In the genomic region with DNA sequence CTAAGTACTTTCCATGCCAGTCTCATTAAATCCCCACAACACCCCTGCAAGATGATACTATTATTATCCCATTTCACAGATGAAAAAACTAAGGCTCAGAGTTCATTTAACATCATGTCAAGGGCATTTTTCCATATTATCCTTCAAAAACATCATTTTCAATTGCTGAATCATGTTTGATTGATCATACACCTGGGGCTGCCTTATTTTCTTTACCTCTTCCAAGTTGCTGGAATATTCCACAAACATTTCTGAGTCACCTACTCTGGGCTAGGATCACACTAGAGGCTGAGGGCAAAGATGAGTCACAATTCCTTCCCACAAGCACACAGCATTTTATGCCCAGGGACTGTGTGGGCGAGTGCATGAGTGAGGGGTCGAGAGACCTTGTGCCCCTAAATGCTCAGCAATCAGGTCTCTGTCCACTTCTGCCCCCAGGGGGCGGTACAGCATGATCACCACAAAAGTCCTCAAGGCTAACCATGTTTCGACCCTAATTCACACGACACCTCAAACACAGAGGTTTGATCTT, we compare ENCODE assay signal across 8 cellular contexts. TPM values are rescaled to one million over a fixed set of nuclear protein-coding genes. Genes with fewer than 3 reads are reported as not detected.
A peak's percentile ranks its signal among the peaks of the same experiment; 100 is the strongest.
DNase-seq lines count a peak whose midpoint lies in the region; ATAC-seq and TF ChIP-seq lines count a peak whose summit lies in the region.

No MANE protein-coding gene starts in this region.

- TF ChIP-seq CTCF in MCF 10A (IDR thresholded peaks at IDR 0.05; ENCODE audit: unreplicated experiment) (peak; percentile 16), breast epithelium (IDR thresholded peaks at IDR 0.05) (no peak), RWPE1 (conservative IDR thresholded peaks at IDR 0.05; ENCODE audit: low read depth) (no peak), adrenal gland (IDR thresholded peaks at IDR 0.05) (peak in 5 of 6 experiments; percentile 15 to 46 (median 33)), right lobe of liver (IDR thresholded peaks at IDR 0.05) (peak; percentile 9 to 28 (median 21))

- no peak overlapping the region for H3K4me3 Mint-ChIP-seq in MCF 10A (ENCODE audit: unreplicated experiment)

- H3K27ac ChIP-seq in breast epithelium (no peak overlapping the region), RWPE1 (no peak overlapping the region), adrenal gland (peak overlapping the region in 3 of 5 donors; percentile 10 to 61 (median 38)), right lobe of liver (no peak overlapping the region)

- no peak overlapping the region for H3K4me3 ChIP-seq in breast epithelium
- H3K4me3 ChIP-seq in adrenal gland: no peak overlapping the region
- H3K4me3 ChIP-seq in right lobe of liver: no peak overlapping the region

- intact Hi-C loops in MCF 10A (cut with micrococcal nuclease) (no loop called here), breast epithelium (cut with DNase I; ENCODE audit: low total_unique reads) (no loop called here), adrenal gland (cut with DNase I) (loop anchor here in 1 of 2 donors (10.0 kb wide), 1 partner anchor 97 kb away; a partner anchor contains a TSS), right lobe of liver (cut with DNase I) (loop anchor here (5.0 kb wide), 2 partner anchors 35 to 45 kb away; no protein-coding TSS in a partner anchor)

- CTCF ChIA-PET in MCF 10A (lab: Yijun Ruan, JAX) (interaction anchor here (0.6 to 1.4 kb wide), 5 partner anchors 9 to 696 kb away, joined by 3 to 6 read pairs (median 3); no protein-coding TSS in a partner anchor), RWPE1 (lab: Yijun Ruan, JAX) (interaction anchor here (0.6 kb wide), 1 partner anchor 816 kb away, joined by 5 read pairs; no protein-coding TSS in a partner anchor)

- H3K9me3 ChIP-seq in breast epithelium (no peaks in the 10 kb centered on the region), adrenal gland (replicated peaks in 1 of 3) (no peaks in the 10 kb centered on the region), right lobe of liver (no peaks in the 10 kb centered on the region)

- H3K27ac Mint-ChIP-seq in MCF 10A (ENCODE audit: low read depth, unreplicated experiment): no peak overlapping the region

- POLR2A ChIA-PET in MCF 10A (lab: Yijun Ruan, JAX) (no interaction called here), RWPE1 (lab: Yijun Ruan, JAX; ENCODE audit: low non-redundant PET) (interaction anchor here (0.6 kb wide), 1 partner anchor 47 kb away, joined by 3 read pairs; no protein-coding TSS in a partner anchor)

- no peaks in the 10 kb centered on the region for H3K27me3 Mint-ChIP-seq in MCF 10A (ENCODE audit: insufficient read depth, unreplicated experiment)

- no peaks in the 10 kb centered on the region for H3K4me1 ChIP-seq in breast epithelium
- peaks cover 0 to 22% of the 10 kb centered on the region in 2 donors for H3K4me1 ChIP-seq in adrenal gland (replicated peaks in 1 of 2)
- no peaks in the 10 kb centered on the region for H3K4me1 ChIP-seq in right lobe of liver

- peak in 2 of 4 donors; percentile 25 to 68 for ATAC-seq in right lobe of liver

- no peak for TF ChIP-seq POLR2A in breast epithelium (IDR thresholded peaks at IDR 0.05)
- TF ChIP-seq POLR2A in adrenal gland (IDR thresholded peaks at IDR 0.05): peak in 1 of 2 donors; percentile 41
- TF ChIP-seq POLR2A in right lobe of liver (IDR thresholded peaks at IDR 0.05): no peak

- no peaks in the 10 kb centered on the region for H3K9me3 Mint-ChIP-seq in MCF 10A (ENCODE audit: unreplicated experiment)

- H3K4me1 Mint-ChIP-seq in MCF 10A (ENCODE audit: insufficient read depth, unreplicated experiment): peaks cover 6% of the 10 kb centered on the region

- no peaks in the 10 kb centered on the region for H3K36me3 Mint-ChIP-seq in MCF 10A (ENCODE audit: insufficient read depth, unreplicated experiment)

- 33 to 40% (median 36%) methylated on average over 5 of the region's 5 CpGs for WGBS in adrenal gland, 4 donors
- 28% methylated on average over 4 of the region's 5 CpGs for WGBS in right lobe of liver (ENCODE audit: insufficient coverage, low coverage, low lambda C conversion rate, missing lambda C conversion rate)

- no peaks in the 10 kb centered on the region for H3K27me3 ChIP-seq in breast epithelium
- no peaks in the 10 kb centered on the region for H3K27me3 ChIP-seq in adrenal gland
- no peaks in the 10 kb centered on the region for H3K27me3 ChIP-seq in right lobe of liver

- H3K36me3 ChIP-seq in breast epithelium: no peaks in the 10 kb centered on the region
- no peaks in the 10 kb centered on the region for H3K36me3 ChIP-seq in adrenal gland (replicated peaks in 1 of 2)
- H3K36me3 ChIP-seq in right lobe of liver: no peaks in the 10 kb centered on the region

- BruUV-seq in MCF 10A (replicated peaks; lab: Mats Ljungman, UMichigan): no TSS peak

- peak; percentile 84 for DNase-seq in MCF 10A (ENCODE audit: unreplicated experiment)
- no peak for DNase-seq in breast epithelium (ENCODE audit: low spot score in 2 of 2)
- peak; percentile 83 for DNase-seq in RWPE1 (ENCODE audit: low spot score)
- peak in 6 of 7 donors; percentile 63 to 82 (median 71) for DNase-seq in adrenal gland
- no peak for DNase-seq in right lobe of liver
- DNase-seq in NCI-H2227 (lab: John Stamatoyannopoulos, UW; ENCODE audit: unreplicated experiment): no peak
- no peak for DNase-seq in NCI-H1048 (lab: John Stamatoyannopoulos, UW)
- DNase-seq in OCI-M2 (lab: John Stamatoyannopoulos, UW; ENCODE audit: unreplicated experiment): no peak

RNA-seq across cellular contexts. Expression of a gene that starts 14.1 kb away (rescaled TPM):
- total RNA-seq in MCF 10A (2022): not detected in 2 replicates
- total RNA-seq in breast epithelium: 10 to 100 TPM; 12.1 to 21.0 (median 12.5) TPM
- 10 to 100 TPM in 3 of 8 donors, 1 to 10 TPM in 5; 3.8 to 14.8 (median 7.1) TPM for total RNA-seq in adrenal gland
- polyA plus RNA-seq in adrenal gland: 10 to 100 TPM in 1 of 3 donors, 1 to 10 TPM in 2; 3.1 to 12.4 (median 5.6) TPM
- under 1 TPM in 4 of 6 experiments, not detected in 2; 0.09 to 0.38 (median 0.22) TPM for total RNA-seq in right lobe of liver

RNA-seq across cellular contexts. Expression of a gene that starts 21.7 kb away (rescaled TPM):
- total RNA-seq in MCF 10A (2022): 0.86 and 1.2 TPM in 2 replicates
- total RNA-seq in breast epithelium: 10 to 100 TPM in 1 of 3 donors, 1 to 10 TPM in 2; 5.2 to 16.6 (median 6.7) TPM
- 10 to 100 TPM in 7 of 8 donors, 1 to 10 TPM in 1; 9.4 to 46.1 (median 16.0) TPM for total RNA-seq in adrenal gland
- 1 to 10 TPM; 3.3 to 4.8 (median 3.8) TPM for polyA plus RNA-seq in adrenal gland
- 1 to 10 TPM; 1.5 to 6.0 (median 3.1) TPM for total RNA-seq in right lobe of liver

RNA-seq across cellular contexts. Expression of a gene that starts 49.6 kb away (rescaled TPM):
- 115 and 125 TPM in 2 replicates for total RNA-seq in MCF 10A (2022)
- 100 to 1,000 TPM; 220 to 328 (median 227) TPM for total RNA-seq in breast epithelium
- total RNA-seq in adrenal gland: 1,000 to 10,000 TPM in 1 of 8 donors, 100 to 1,000 TPM in 7; 312 to 1,219 (median 431) TPM
- 100 to 1,000 TPM; 209 to 431 (median 272) TPM for polyA plus RNA-seq in adrenal gland
- total RNA-seq in right lobe of liver: 10 to 100 TPM; 36.7 to 81.8 (median 58.4) TPM

RNA-seq across cellular contexts. Expression of a gene that starts 51.0 kb away (rescaled TPM):
- total RNA-seq in MCF 10A (2022) (73.4 and 85.4 TPM in 2 replicates), breast epithelium (10 to 100 TPM; 49.8 to 62.9 (median 60.2) TPM), adrenal gland (10 to 100 TPM; 34.2 to 79.3 (median 46.8) TPM), right lobe of liver (10 to 100 TPM; 13.2 to 28.4 (median 20.6) TPM)
- 10 to 100 TPM; 27.5 to 30.8 (median 30.1) TPM for polyA plus RNA-seq in adrenal gland

Comparison
In these comparisons a context has a peak if more than half of its experiments do, and no peak if none do; other contexts are left out.
1. DNase-seq: peak in MCF 10A (single experiment), RWPE1 (single experiment) and adrenal gland (6 of 7); none in breast epithelium (0 of 2), right lobe of liver (0 of 3), NCI-H2227 (single experiment), NCI-H1048 (single experiment) and OCI-M2 (single experiment).
2. CTCF ChIP-seq: peak in MCF 10A (single experiment), adrenal gland (5 of 6) and right lobe of liver (4 of 4); none in breast epithelium (0 of 3) and RWPE1 (single experiment).
3. H3K27ac ChIP-seq: peak in adrenal gland (3 of 5); none in breast epithelium (0 of 2), RWPE1 (single experiment) and right lobe of liver (0 of 3).
4. intact Hi-C loops: an anchor here in right lobe of liver (5.0 kb wide); none called in MCF 10A and breast epithelium.